Comparison of ENCODE assay signal across 19 cellular contexts in genomic region chr10:30103595-30104310, GRCh38. TPM values are rescaled to one million over a fixed set of nuclear protein-coding genes. Genes with fewer than 3 reads are reported as not detected.
A peak's percentile ranks its signal among the peaks of the same experiment; 100 is the strongest.
DNase-seq lines count a peak whose midpoint lies in the region; ATAC-seq and TF ChIP-seq lines count a peak whose summit lies in the region.
"Had no signal": no experiment of that assay in that cellular context is flagged by ENCODE, and none has a peak within 500 bp of the region (broad histone marks: within the 10 kb centered on the region; RNA-seq: fewer than 3 reads in every experiment).

No MANE protein-coding gene starts in this region.

- intact Hi-C loops in right cardiac atrium (cut with DNase I) (no loop called here), left ventricle myocardium inferior (cut with micrococcal nuclease) (no loop called here), tibial artery (cut with DNase I; ENCODE audit: low total_unique reads) (no loop called here), colonic mucosa (cut with DNase I) (no loop called here)

- no peak for TF ChIP-seq CTCF in left ventricle myocardium inferior (IDR thresholded peaks at IDR 0.05; ENCODE audit: borderline replicate concordance)
- no peak for TF ChIP-seq CTCF in tibial artery (IDR thresholded peaks at IDR 0.05)
- no peak for TF ChIP-seq CTCF in colonic mucosa (IDR thresholded peaks at IDR 0.05)

- H3K4me1 ChIP-seq in right cardiac atrium (ENCODE audit: control insufficient read depth, insufficient read depth, low read length), result no peaks in the 10 kb centered on the region
- H3K4me1 ChIP-seq in left ventricle myocardium inferior, result no peaks in the 10 kb centered on the region
- no peaks in the 10 kb centered on the region for H3K4me1 ChIP-seq in tibial artery
- no peaks in the 10 kb centered on the region for H3K4me1 ChIP-seq in colonic mucosa

- H3K27me3 ChIP-seq in right cardiac atrium (ENCODE audit: control insufficient read depth, insufficient read depth) (no peaks in the 10 kb centered on the region), left ventricle myocardium inferior (ENCODE audit: low read depth) (peaks cover 8% of the 10 kb centered on the region), tibial artery (no peaks in the 10 kb centered on the region), colonic mucosa (no peaks in the 10 kb centered on the region)

- H3K4me3 ChIP-seq in right cardiac atrium (ENCODE audit: low read length) (no peak overlapping the region), left ventricle myocardium inferior (no peak overlapping the region), tibial artery (no peak overlapping the region), colonic mucosa (no peak overlapping the region)

- 70% methylated on average over 7 of the region's 7 CpGs for WGBS in right cardiac atrium

- DNase-seq in right cardiac atrium, result peak in 2 of 3 donors; percentile 28 to 50
- DNase-seq in left ventricle myocardium inferior, result no peak
- peak; percentile 44 for DNase-seq in MV-4-11 (lab: John Stamatoyannopoulos, UW)
- DNase-seq in dermis blood vessel endothelial cell, result peak; percentile 70
- peak; percentile 15 for DNase-seq in renal cortical epithelial cell (ENCODE audit: low read depth)
- no peak for DNase-seq in tibial artery
- no peak for DNase-seq in colonic mucosa
- DNase-seq: Calu3; CD4-positive, CD25-positive, alpha-beta regulatory T cell; DMS79 treated with DMSO at 0.1 percent for 48 hours; GDM1; NCI-H1105; NCI-H1694 treated with DMSO at 0.1 percent for 48 hours; NCI-H446 treated with DMSO at 0.1 percent for 48 hours; NCI-H748 treated with DMSO at 0.1 percent for 48 hours; Right ventricle myocardium superior had no signal

- H3K36me3 ChIP-seq in left ventricle myocardium inferior (no peaks in the 10 kb centered on the region), tibial artery (no peaks in the 10 kb centered on the region), colonic mucosa (no peaks in the 10 kb centered on the region)

- no peak overlapping the region for H3K9ac ChIP-seq in colonic mucosa (ENCODE audit: low read depth in 2 of 2, low read length in 2 of 2)

- H3K27ac ChIP-seq in right cardiac atrium (ENCODE audit: low read length) (no peak overlapping the region), left ventricle myocardium inferior (replicated peaks) (no peak overlapping the region), tibial artery (no peak overlapping the region), colonic mucosa (no peak overlapping the region)

- no peaks in the 10 kb centered on the region for H3K9me3 ChIP-seq in right cardiac atrium (ENCODE audit: control insufficient read depth, low read length)
- no peaks in the 10 kb centered on the region for H3K9me3 ChIP-seq in left ventricle myocardium inferior (replicated peaks)
- no peaks in the 10 kb centered on the region for H3K9me3 ChIP-seq in tibial artery
- H3K9me3 ChIP-seq in colonic mucosa, result no peaks in the 10 kb centered on the region

- ATAC-seq in right cardiac atrium (no peak), GM18907 (IDR thresholded peaks at IDR 0.05; ENCODE audit: unreplicated experiment) (no peak)
- ATAC-seq: Panc1, SK-N-SH treated with all-trans-retinoic acid at 6 μM for 48 hours had no signal

RNA-seq across cellular contexts. Expression of gene JCAD, which starts 44.4 kb away (rescaled TPM):
- 10 to 100 TPM; 29.2 to 76.7 (median 39.8) TPM for total RNA-seq in right cardiac atrium
- polyA plus RNA-seq in right cardiac atrium, result 17.6 TPM
- 23.5 TPM for total RNA-seq in left ventricle myocardium inferior
- total RNA-seq in dermis blood vessel endothelial cell, result 74.7 and 96.4 TPM in 2 replicates
- 3.3 and 8.2 TPM in 2 replicates for total RNA-seq in renal cortical epithelial cell
- total RNA-seq in colonic mucosa, result 10 to 100 TPM in 1 of 2 donors, 1 to 10 TPM in 1; 1.8 to 23.5 TPM
- polyA plus RNA-seq: CD4-positive, CD25-positive, alpha-beta regulatory T cell had no signal

Comparison
In these comparisons a context has a peak if more than half of its experiments do, and no peak if none do; other contexts are left out.
1. DNase-seq: peak in right cardiac atrium (2 of 3), MV-4-11 (single experiment), dermis blood vessel endothelial cell (single experiment) and renal cortical epithelial cell (single experiment); none in left ventricle myocardium inferior (single experiment), tibial artery (0 of 2) and colonic mucosa (single experiment).